13 cellular contexts compared by ENCODE assay signal in genomic region chr6:142569676-142570075, GRCh38.
DNase-seq lines count a peak whose midpoint lies in the region; ATAC-seq and TF ChIP-seq lines count a peak whose summit lies in the region.
"Had no signal": no experiment of that assay in that cellular context is flagged by ENCODE, and none has a peak within 500 bp of the region (broad histone marks: within the 10 kb centered on the region; RNA-seq: fewer than 3 reads in every experiment).

No MANE protein-coding gene starts in this region.

- no peaks in the 10 kb centered on the region for H3F3A ChIP-seq in smooth muscle cell (ENCODE audit: low read depth)

- no peak for TF ChIP-seq POLR2A in prostate gland (IDR thresholded peaks at IDR 0.05)

- peak overlapping the region; percentile 24 for H3K9ac ChIP-seq in smooth muscle cell (ENCODE audit: low read depth)

- H3K27ac ChIP-seq in smooth muscle cell (ENCODE audit: low read depth), result peak overlapping the region; percentile 70
- peak overlapping the region in 1 of 2 donors; percentile 32 for H3K27ac ChIP-seq in prostate gland
- H3K27ac ChIP-seq: 22Rv1, PC-9 had no signal

- H3K27me3 Mint-ChIP-seq in T-helper 17 cell, result no peaks in the 10 kb centered on the region

- no peak overlapping the region for H2AFZ ChIP-seq in smooth muscle cell (ENCODE audit: low read depth)
- H2AFZ ChIP-seq: PC-9 had no signal

- no peaks in the 10 kb centered on the region for H3K79me2 ChIP-seq in smooth muscle cell (ENCODE audit: low read depth)

- ATAC-seq in T-helper 17 cell, result no peak
- no peak for ATAC-seq in sciatic nerve

- H3K27me3 ChIP-seq in smooth muscle cell (ENCODE audit: low read depth) (no peaks in the 10 kb centered on the region), prostate gland (replicated peaks; ENCODE audit: insufficient read depth) (no peaks in the 10 kb centered on the region)

- H4K20me1 ChIP-seq in smooth muscle cell (ENCODE audit: low read depth), result no peaks in the 10 kb centered on the region

- intact Hi-C loops in sciatic nerve (cut with DNase I), result no loop called here
- intact Hi-C loops in prostate gland (cut with DNase I), result no loop called here

- TF ChIP-seq CTCF in smooth muscle cell (IDR thresholded peaks at IDR 0.05; ENCODE audit: borderline replicate concordance, insufficient read depth, poor library complexity, severe bottlenecking), result no peak
- TF ChIP-seq CTCF in prostate gland (IDR thresholded peaks at IDR 0.05), result no peak

- no peaks in the 10 kb centered on the region for H3K9me3 ChIP-seq in T-helper 17 cell (ENCODE audit: control insufficient read depth, low read length, poor library complexity, severe bottlenecking)
- no peaks in the 10 kb centered on the region for H3K9me3 ChIP-seq in smooth muscle cell (replicated peaks; ENCODE audit: low read depth)
- H3K9me3 ChIP-seq in prostate gland, result no peaks in the 10 kb centered on the region

- H3K36me3 ChIP-seq in smooth muscle cell (ENCODE audit: low read depth), result no peaks in the 10 kb centered on the region
- H3K36me3 ChIP-seq in prostate gland, result no peaks in the 10 kb centered on the region

- H3K36me3 Mint-ChIP-seq in T-helper 17 cell (ENCODE audit: low read depth), result peaks cover 2% of the 10 kb centered on the region

- H3K4me2 ChIP-seq in smooth muscle cell, result no peak overlapping the region
- H3K4me2 ChIP-seq: PC-9 had no signal

- peak; percentile 26 for DNase-seq in DMS153 (lab: John Stamatoyannopoulos, UW)
- DNase-seq in DMS153 treated with DMSO at 0.1 percent for 48 hours (lab: John Stamatoyannopoulos, UW; ENCODE audit: unreplicated experiment), result no peak
- DNase-seq in T-helper 17 cell, result no peak
- peak; percentile 9 for DNase-seq in glomerular visceral epithelial cell (ENCODE audit: extremely low spot score)
- DNase-seq in smooth muscle cell (lab: John Stamatoyannopoulos, UW; ENCODE audit: unreplicated experiment), result no peak
- DNase-seq in sciatic nerve (ENCODE audit: low spot score), result no peak
- DNase-seq in stimulated activated CD8-positive, alpha-beta memory T cell treated with anti-CD3 and anti-CD28 coated beads, Interleukin-4, amount 100 ng/mL, for 48 hours, result no peak
- DNase-seq in prostate gland (ENCODE audit: low spot score), result no peak
- DNase-seq: activated CD4-positive, CD25-positive, alpha-beta regulatory T cell treated with anti-CD3 and anti-CD28 coated beads, Interleukin-2, amount 50 U/mL, for 72 hours; cerebellar nuclear complex; NCI-H1092 had no signal

- H3K27ac Mint-ChIP-seq in T-helper 17 cell, result peak overlapping the region; percentile 54

- peak overlapping the region; percentile 63 for H3K4me3 Mint-ChIP-seq in T-helper 17 cell

- peaks cover 33% of the 10 kb centered on the region for H3K4me1 Mint-ChIP-seq in T-helper 17 cell

- no peaks in the 10 kb centered on the region for H3K4me1 ChIP-seq in smooth muscle cell (ENCODE audit: low read depth)
- no peaks in the 10 kb centered on the region for H3K4me1 ChIP-seq in prostate gland (replicated peaks)

- H3K4me3 ChIP-seq in smooth muscle cell (no peak overlapping the region), prostate gland (no peak overlapping the region)
- H3K4me3 ChIP-seq: PC-9 had no signal

- WGBS in smooth muscle cell (ENCODE audit: low lambda C conversion rate), result 10% methylated on average over 1 of the region's 1 CpG
- WGBS in prostate gland, result 17% methylated on average over 1 of the region's 1 CpG

Comparison
In these comparisons a context has a peak if more than half of its experiments do, and no peak if none do; other contexts are left out.
1. DNase-seq: peak in DMS153 (single experiment) and glomerular visceral epithelial cell (single experiment); none in DMS153 treated with DMSO at 0.1 percent for 48 hours (single experiment), T-helper 17 cell (0 of 3), smooth muscle cell (single experiment), sciatic nerve (single experiment), stimulated activated CD8-positive, alpha-beta memory T cell treated with anti-CD3 and anti-CD28 coated beads, Interleukin-4, amount 100 ng/mL, for 48 hours (single experiment) and prostate gland (single experiment).